18 cellular contexts compared by ENCODE assay signal in genomic region chr11:122788781-122789535, GRCh38. TPM values are rescaled to one million over a fixed set of nuclear protein-coding genes. Genes with fewer than 3 reads are reported as not detected.
DNase-seq lines count a peak whose midpoint lies in the region; ATAC-seq and TF ChIP-seq lines count a peak whose summit lies in the region.
"Had no signal": no experiment of that assay in that cellular context is flagged by ENCODE, and none has a peak within 500 bp of the region (broad histone marks: within the 10 kb centered on the region; RNA-seq: fewer than 3 reads in every experiment).

No MANE protein-coding gene starts in this region.

- peak; percentile 18; the same call in 1 of the 2 replicates for TF ChIP-seq CTCF in BJ (IDR thresholded peaks at IDR 0.05; ENCODE audit: insufficient read depth, low read depth, low read length)
- TF ChIP-seq CTCF in GM13976 (IDR thresholded peaks at IDR 0.05; ENCODE audit: borderline replicate concordance, control extremely low read depth, extremely low read depth, insufficient read depth, missing control alignments) = peak; percentile 7
- TF ChIP-seq CTCF in RWPE2 (IDR thresholded peaks at IDR 0.05; ENCODE audit: poor library complexity, severe bottlenecking) = peak; percentile 8
- TF ChIP-seq CTCF in foreskin keratinocyte (conservative IDR thresholded peaks at IDR 0.05) = peak; percentile 35
- TF ChIP-seq CTCF in spleen (IDR thresholded peaks at IDR 0.05 in 8 of 11, conservative IDR thresholded peaks at IDR 0.05 in 3 of 11) = no peak

- in situ Hi-C loops in GM13976 (cut with MboI; ENCODE audit: low sequenced_read_pairs, unreplicated experiment) = no loop called here

- CTCF ChIA-PET in BJ (lab: Yijun Ruan, JAX) = interaction anchor here (0.8 to 9.7 kb wide), 6 partner anchors 7 to 195 kb away, joined by 3 to 124 read pairs (median 5); no protein-coding TSS in a partner anchor

- POLR2A ChIA-PET in BJ (lab: Charles Lee) = no interaction called here

- H3K9me3 ChIP-seq in RWPE2 (ENCODE audit: severe bottlenecking) (no peaks in the 10 kb centered on the region), spleen (no peaks in the 10 kb centered on the region)

- no peak for ATAC-seq in RWPE2 (ENCODE audit: low read depth)
- no peak for ATAC-seq in foreskin keratinocyte
- no peak for ATAC-seq in GM19455 (IDR thresholded peaks at IDR 0.05; ENCODE audit: unreplicated experiment)

- no peak overlapping the region for H3K4me3 ChIP-seq in BJ (ENCODE audit: low read depth, low read length)
- H3K4me3 ChIP-seq in RWPE2 (ENCODE audit: severe bottlenecking) = no peak overlapping the region
- H3K4me3 ChIP-seq in spleen = no peak overlapping the region
- H3K4me3 ChIP-seq: GM23248, hepatocyte had no signal

- TF ChIP-seq POLR2A in spleen (IDR thresholded peaks at IDR 0.05) = no peak

- H3K4me1 ChIP-seq in RWPE2 (ENCODE audit: insufficient read depth, poor library complexity, severe bottlenecking) (peaks cover 9% of the 10 kb centered on the region), foreskin keratinocyte (peaks cover 20% of the 10 kb centered on the region), spleen (peaks cover 0 to 19% (median 6%) of the 10 kb centered on the region in 6 donors)

- peaks cover 7% of the 10 kb centered on the region for H3K36me3 ChIP-seq in BJ (ENCODE audit: control insufficient read depth, insufficient read depth, low read length)
- peaks cover 21% of the 10 kb centered on the region for H3K36me3 ChIP-seq in RWPE2 (ENCODE audit: low read depth)
- H3K36me3 ChIP-seq in spleen = peaks cover 0 to 99% (median 37%) of the 10 kb centered on the region in 6 donors

- 93 to 98% (median 95%) methylated on average over 10 of the region's 10 CpGs for WGBS in spleen, 5 donors

- DNase-seq in BJ (ENCODE audit: low read depth) = no peak
- DNase-seq in GM13976 (ENCODE audit: low spot score) = no peak
- no peak for DNase-seq in RWPE2 (ENCODE audit: low spot score)
- DNase-seq in foreskin keratinocyte = no peak
- no peak for DNase-seq in spleen
- no peak for DNase-seq in SW 1271 (lab: John Stamatoyannopoulos, UW)
- no peak for DNase-seq in NCI-H226
- DNase-seq: activated CD4-positive, alpha-beta T cell treated with anti-CD3 and anti-CD28 coated beads, Interleukin-2, amount 10 ng/mL, durations not matched to agents 24 days and 14 days; activated naive CD4-positive, alpha-beta T cell treated with anti-CD3 and anti-CD28 coated beads, Interleukin-2, amount 10 ng/mL, durations not matched to agents 7 days and 5 days; GM23248; Karpas-422; kidney; NCI-H146; SHP77 treated with DMSO at 0.1 percent for 48 hours had no signal

- no peak overlapping the region for H3K27ac ChIP-seq in RWPE2 (ENCODE audit: poor library complexity, severe bottlenecking)
- no peak overlapping the region for H3K27ac ChIP-seq in foreskin keratinocyte
- no peak overlapping the region for H3K27ac ChIP-seq in spleen
- H3K27ac ChIP-seq: GM23248, hepatocyte had no signal

- intact Hi-C loops in spleen (cut with DNase I; ENCODE audit: low total_unique reads) = loop anchor here (10.0 kb wide), 1 partner anchor 154 kb away; no protein-coding TSS in a partner anchor

- no peaks in the 10 kb centered on the region for H3K27me3 ChIP-seq in BJ (ENCODE audit: control insufficient read depth, insufficient read depth, low read length)
- no peaks in the 10 kb centered on the region for H3K27me3 ChIP-seq in RWPE2 (ENCODE audit: insufficient read depth, poor library complexity, severe bottlenecking)
- no peaks in the 10 kb centered on the region for H3K27me3 ChIP-seq in foreskin keratinocyte
- H3K27me3 ChIP-seq in spleen (replicated peaks in 1 of 7) = no peaks in the 10 kb centered on the region
- H3K27me3 ChIP-seq: hepatocyte had no signal

RNA-seq across cellular contexts. Expression of gene CRTAM, which starts 49.3 kb away (rescaled TPM):
- polyA plus RNA-seq in BJ (2011; rRNA removed) (not detected in 2 replicates), foreskin keratinocyte (not detected in 2 replicates), spleen (1 to 10 TPM in 2 of 3 donors, under 1 TPM in 1; 0.93 to 1.8 (median 1.1) TPM)
- polyA minus RNA-seq in BJ (2011; rRNA and poly(A)+ RNA removed) = not detected in 2 replicates
- total RNA-seq in foreskin keratinocyte (not detected in 2 replicates), spleen (1 to 10 TPM; 2.0 to 6.1 (median 4.4) TPM)
- total RNA-seq: dermis microvascular lymphatic vessel endothelial cell, GM23248, hepatocyte had no signal
- polyA plus RNA-seq: GM23248, hepatocyte, neural cell had no signal

Comparison
In these comparisons a context has a peak if more than half of its experiments do, and no peak if none do; other contexts are left out.
1. CTCF ChIP-seq: peak in BJ (single experiment), GM13976 (single experiment), RWPE2 (single experiment) and foreskin keratinocyte (single experiment); none in spleen (0 of 11).